Comparison of ENCODE assay signal across 1 cellular context in the genomic region with DNA sequence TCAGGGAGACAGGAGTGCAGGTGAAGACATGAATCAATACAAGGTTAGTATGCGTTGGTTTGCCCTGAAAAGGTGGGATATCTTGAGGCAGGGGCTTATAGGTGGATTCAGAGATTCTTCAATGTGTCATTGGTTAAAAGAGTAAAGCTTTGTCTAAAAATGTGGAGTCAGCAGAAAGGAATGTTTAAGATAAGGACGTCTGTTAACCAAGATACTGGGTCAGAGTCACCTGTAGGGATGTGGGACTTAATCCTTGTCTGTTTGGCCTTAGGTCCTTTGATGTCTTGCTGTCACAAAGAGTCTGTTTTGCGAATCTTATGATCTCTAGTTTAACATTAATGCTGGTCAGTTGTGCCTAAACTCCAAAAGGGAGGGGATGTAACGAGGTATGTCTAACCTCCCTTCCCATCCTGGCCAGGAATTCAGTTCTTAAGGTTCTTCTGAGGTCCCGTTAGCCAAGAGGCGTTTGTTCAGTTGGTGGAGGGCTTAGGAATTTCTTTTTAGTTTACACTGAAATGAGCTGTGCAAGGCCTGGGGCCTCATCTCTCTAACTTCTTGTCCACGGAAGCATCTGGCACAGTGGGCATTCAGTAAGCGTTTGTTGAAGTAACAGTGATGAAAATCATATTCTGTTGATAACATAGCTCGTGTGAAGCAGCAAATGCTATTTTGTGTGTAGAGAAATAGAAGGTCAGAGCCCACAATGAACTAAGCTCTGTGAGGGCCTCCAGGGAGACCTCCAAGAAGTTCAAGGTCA.
TF ChIP-seq lines count a peak whose summit lies in the region.

No MANE protein-coding gene starts in this region.

TF ChIP-seq in HepG2, 621 proteins besides CTCF, POLR2A, EP300 and RAD21 (continued from another document):
- no peak for TF ChIP-seq SNRNP70 (IDR thresholded peaks at IDR 0.05; ENCODE audit: low read depth, low read length)
- TF ChIP-seq TOE1 (CRISPR knock-in tag; IDR thresholded peaks at IDR 0.05): 0 out of 2 replicates have a peak, but pooled peaks have one; percentile 53
